In genomic region chrX:36626898-36627297, GRCh38 we compare ENCODE assay signal across 8 cellular contexts.
"Had no signal": no experiment of that assay in that cellular context is flagged by ENCODE, and none has a peak within 500 bp of the region (broad histone marks: within the 10 kb centered on the region; RNA-seq: fewer than 3 reads in every experiment).

No MANE protein-coding gene starts in this region.

- H3K36me3 ChIP-seq: HAP-1 had no signal

- H3K4me3 Mint-ChIP-seq: HFFc6 had no signal

- H3K4me3 ChIP-seq: GM23248, HAP-1 had no signal

- DNase-seq: GM23248, GOT3, H7, HFFc6, IMR-90 had no signal

- H3K9ac ChIP-seq: GM23248 had no signal

- ATAC-seq: HCT116 had no signal

- H3K4me1 ChIP-seq: HAP-1 had no signal

- H2AFZ ChIP-seq: GM23248 had no signal

- H3K27ac ChIP-seq: GM23248, HL-60 had no signal

- H3K27ac Mint-ChIP-seq: HFFc6 had no signal

- H3K9me3 ChIP-seq: HAP-1 had no signal
